In genomic region chr13:94233401-94233800, GRCh38 we compare ENCODE assay signal across 13 cellular contexts.
DNase-seq lines count a peak whose midpoint lies in the region; ATAC-seq, FAIRE-seq and TF ChIP-seq lines count a peak whose summit lies in the region.
"Had no signal": no experiment of that assay in that cellular context is flagged by ENCODE, and none has a peak within 500 bp of the region (broad histone marks: within the 10 kb centered on the region; RNA-seq: fewer than 3 reads in every experiment).

No MANE protein-coding gene starts in this region.

- peaks cover 11% of the 10 kb centered on the region for H3K9me3 Mint-ChIP-seq in MCF 10A (ENCODE audit: unreplicated experiment)
- no peaks in the 10 kb centered on the region for H3K9me3 Mint-ChIP-seq in natural killer cell treated with Interleukin-12 subunit alpha and Interleukin-12 subunit beta and Interleukin-15 and Interleukin-18, amount 100 ng/mL, for 72 hours
- H3K9me3 Mint-ChIP-seq in activated CD8-positive, alpha-beta T cell treated with anti-CD3 and anti-CD28 coated beads for 36 hours, result no peaks in the 10 kb centered on the region

- H3K4me1 ChIP-seq in breast epithelium (no peaks in the 10 kb centered on the region), tibial artery (peaks cover 0 to 30% (median 1%) of the 10 kb centered on the region in 4 donors), esophagus squamous epithelium (peaks cover 0 to 10% (median 0%) of the 10 kb centered on the region in 3 donors)

- WGBS in esophagus squamous epithelium, 2 donors, result 19 to 23% methylated on average over 5 of the region's 5 CpGs

- TF ChIP-seq CTCF in MCF 10A (IDR thresholded peaks at IDR 0.05; ENCODE audit: unreplicated experiment) (no peak), breast epithelium (IDR thresholded peaks at IDR 0.05) (no peak), tibial artery (IDR thresholded peaks at IDR 0.05) (no peak), esophagus squamous epithelium (IDR thresholded peaks at IDR 0.05) (no peak)
- TF ChIP-seq CTCF in activated CD8-positive, alpha-beta T cell treated with anti-CD3 and anti-CD28 coated beads for 36 hours (IDR thresholded peaks at IDR 0.05), result no peak

- no peak for ATAC-seq in natural killer cell treated with Interleukin-12 subunit alpha and Interleukin-12 subunit beta and Interleukin-15 and Interleukin-18, amount 100 ng/mL, for 72 hours
- ATAC-seq in activated CD8-positive, alpha-beta T cell treated with anti-CD3 and anti-CD28 coated beads for 36 hours, result no peak
- ATAC-seq: stimulated activated naive CD8-positive, alpha-beta T cell treated with anti-CD3 and anti-CD28 coated beads, Interleukin-15, Interleukin-2, amounts not matched to agents 100 U/mL and 50 U/mL, for 24 hours had no signal

- intact Hi-C loops in MCF 10A (cut with micrococcal nuclease) (loop anchor here (10.0 kb wide), 1 partner anchor 71 kb away; no protein-coding TSS in a partner anchor), breast epithelium (cut with DNase I; ENCODE audit: low total_unique reads) (no loop called here), tibial artery (cut with DNase I; ENCODE audit: low total_unique reads) (no loop called here), esophagus squamous epithelium (cut with DNase I) (no loop called here)
- intact Hi-C loops in activated CD8-positive, alpha-beta T cell treated with anti-CD3 and anti-CD28 coated beads for 36 hours (cut with micrococcal nuclease), result no loop called here

- peak overlapping the region; percentile 56 for H3K4me3 Mint-ChIP-seq in MCF 10A (ENCODE audit: unreplicated experiment)
- no peak overlapping the region for H3K4me3 Mint-ChIP-seq in natural killer cell treated with Interleukin-12 subunit alpha and Interleukin-12 subunit beta and Interleukin-15 and Interleukin-18, amount 100 ng/mL, for 72 hours
- H3K4me3 Mint-ChIP-seq in activated CD8-positive, alpha-beta T cell treated with anti-CD3 and anti-CD28 coated beads for 36 hours, result no peak overlapping the region

- no peaks in the 10 kb centered on the region for H3K9me3 ChIP-seq in breast epithelium
- H3K9me3 ChIP-seq in tibial artery, result no peaks in the 10 kb centered on the region
- no peaks in the 10 kb centered on the region for H3K9me3 ChIP-seq in esophagus squamous epithelium
- H3K9me3 ChIP-seq: BLaER1, heart left ventricle had no signal

- CTCF ChIA-PET in MCF 10A (lab: Yijun Ruan, JAX), result interaction anchor here (0.7 to 1.0 kb wide), 2 partner anchors 41 to 96 kb away, joined by 4 to 5 read pairs; no protein-coding TSS in a partner anchor
- CTCF ChIA-PET in activated CD8-positive, alpha-beta T cell treated with anti-CD3 and anti-CD28 coated beads for 36 hours (lab: Charles Lee), result interaction anchor here (0.9 to 1.0 kb wide), 2 partner anchors 10 to 112 kb away, joined by 3 to 4 read pairs; no protein-coding TSS in a partner anchor

- peak; percentile 96 for DNase-seq in MCF 10A (ENCODE audit: unreplicated experiment)
- no peak for DNase-seq in breast epithelium (ENCODE audit: low spot score in 2 of 2)
- DNase-seq in brain pericyte (ENCODE audit: low read depth, low spot score), result peak; percentile 76
- DNase-seq in tibial artery, result peak in 1 of 2 donors; percentile 25
- no peak for DNase-seq in natural killer cell treated with Interleukin-12 subunit alpha and Interleukin-12 subunit beta and Interleukin-15 and Interleukin-18, amount 100 ng/mL, for 72 hours (ENCODE audit: low spot score)
- no peak for DNase-seq in esophagus squamous epithelium (lab: John Stamatoyannopoulos, UW)
- no peak for DNase-seq in activated CD8-positive, alpha-beta T cell treated with anti-CD3 and anti-CD28 coated beads for 36 hours
- DNase-seq: activated effector memory CD4-positive, alpha-beta T cell treated with anti-CD3 and anti-CD28 coated beads, Interleukin-2, amount 50 U/mL, for 16 hours; NCI-H1105 treated with DMSO at 0.1 percent for 48 hours; stimulated activated naive CD8-positive, alpha-beta T cell treated with anti-CD3 and anti-CD28 coated beads, Interleukin-15, Interleukin-2, amounts not matched to agents 100 U/mL and 50 U/mL, for 24 hours had no signal

- TF ChIP-seq POLR2A in breast epithelium (IDR thresholded peaks at IDR 0.05) (no peak), esophagus squamous epithelium (IDR thresholded peaks at IDR 0.05) (no peak)

- peaks cover 27% of the 10 kb centered on the region for H3K4me1 Mint-ChIP-seq in MCF 10A (ENCODE audit: insufficient read depth, unreplicated experiment)
- peaks cover 18 to 21% of the 10 kb centered on the region in 2 donors for H3K4me1 Mint-ChIP-seq in natural killer cell treated with Interleukin-12 subunit alpha and Interleukin-12 subunit beta and Interleukin-15 and Interleukin-18, amount 100 ng/mL, for 72 hours (ENCODE audit: low read depth in 2 of 2)
- H3K4me1 Mint-ChIP-seq in activated CD8-positive, alpha-beta T cell treated with anti-CD3 and anti-CD28 coated beads for 36 hours (ENCODE audit: low read depth), result peaks cover 23% of the 10 kb centered on the region

- H3K36me3 Mint-ChIP-seq in MCF 10A (ENCODE audit: insufficient read depth, unreplicated experiment), result no peaks in the 10 kb centered on the region
- no peaks in the 10 kb centered on the region for H3K36me3 Mint-ChIP-seq in natural killer cell treated with Interleukin-12 subunit alpha and Interleukin-12 subunit beta and Interleukin-15 and Interleukin-18, amount 100 ng/mL, for 72 hours
- H3K36me3 Mint-ChIP-seq in activated CD8-positive, alpha-beta T cell treated with anti-CD3 and anti-CD28 coated beads for 36 hours (ENCODE audit: low read depth), result no peaks in the 10 kb centered on the region

- no peaks in the 10 kb centered on the region for H3K36me3 ChIP-seq in breast epithelium
- H3K36me3 ChIP-seq in tibial artery, result no peaks in the 10 kb centered on the region
- no peaks in the 10 kb centered on the region for H3K36me3 ChIP-seq in esophagus squamous epithelium
- H3K36me3 ChIP-seq: BLaER1, heart left ventricle had no signal

- no peaks in the 10 kb centered on the region for H3K27me3 ChIP-seq in breast epithelium
- H3K27me3 ChIP-seq in tibial artery, result no peaks in the 10 kb centered on the region
- H3K27me3 ChIP-seq in esophagus squamous epithelium, result no peaks in the 10 kb centered on the region
- H3K27me3 ChIP-seq: BLaER1, heart left ventricle had no signal

- H3K27ac Mint-ChIP-seq in MCF 10A (ENCODE audit: low read depth, unreplicated experiment), result peak overlapping the region; percentile 94
- no peak overlapping the region for H3K27ac Mint-ChIP-seq in natural killer cell treated with Interleukin-12 subunit alpha and Interleukin-12 subunit beta and Interleukin-15 and Interleukin-18, amount 100 ng/mL, for 72 hours
- no peak overlapping the region for H3K27ac Mint-ChIP-seq in activated CD8-positive, alpha-beta T cell treated with anti-CD3 and anti-CD28 coated beads for 36 hours

- no peak overlapping the region for H3K27ac ChIP-seq in breast epithelium
- H3K27ac ChIP-seq in tibial artery, result no peak overlapping the region
- no peak overlapping the region for H3K27ac ChIP-seq in esophagus squamous epithelium
- H3K27ac ChIP-seq: BLaER1 had no signal

- no TSS peak for BruUV-seq in MCF 10A (replicated peaks; lab: Mats Ljungman, UMichigan)

- H3K27me3 Mint-ChIP-seq in MCF 10A (ENCODE audit: insufficient read depth, unreplicated experiment), result no peaks in the 10 kb centered on the region
- H3K27me3 Mint-ChIP-seq in natural killer cell treated with Interleukin-12 subunit alpha and Interleukin-12 subunit beta and Interleukin-15 and Interleukin-18, amount 100 ng/mL, for 72 hours, result peaks cover 3 to 10% of the 10 kb centered on the region in 2 donors
- H3K27me3 Mint-ChIP-seq in activated CD8-positive, alpha-beta T cell treated with anti-CD3 and anti-CD28 coated beads for 36 hours, result no peaks in the 10 kb centered on the region

- H3K4me3 ChIP-seq in breast epithelium (no peak overlapping the region), tibial artery (peak overlapping the region; percentile 20), esophagus squamous epithelium (peak overlapping the region in 1 of 4 donors; percentile 40)
- H3K4me3 ChIP-seq: BLaER1, heart left ventricle had no signal

- peak; percentile 13 for FAIRE-seq in islet of Langerhans (lab: Jason Lieb, UNC)

- POLR2A ChIA-PET in MCF 10A (lab: Yijun Ruan, JAX), result interaction anchor here (0.9 to 1.8 kb wide), 5 partner anchors 24 to 96 kb away, joined by 3 to 12 read pairs (median 6); no protein-coding TSS in a partner anchor
- POLR2A ChIA-PET in activated CD8-positive, alpha-beta T cell treated with anti-CD3 and anti-CD28 coated beads for 36 hours (lab: Charles Lee), result no interaction called here

Comparison
In these comparisons a context has a peak if more than half of its experiments do, and no peak if none do; other contexts are left out.
1. DNase-seq: peak in MCF 10A (single experiment) and brain pericyte (single experiment); none in breast epithelium (0 of 2), natural killer cell treated with Interleukin-12 subunit alpha and Interleukin-12 subunit beta and Interleukin-15 and Interleukin-18, amount 100 ng/mL, for 72 hours (single experiment), esophagus squamous epithelium (single experiment) and activated CD8-positive, alpha-beta T cell treated with anti-CD3 and anti-CD28 coated beads for 36 hours (single experiment).
2. H3K4me3 ChIP-seq: peak in tibial artery (2 of 2); none in breast epithelium (0 of 3).